In the genomic region with DNA sequence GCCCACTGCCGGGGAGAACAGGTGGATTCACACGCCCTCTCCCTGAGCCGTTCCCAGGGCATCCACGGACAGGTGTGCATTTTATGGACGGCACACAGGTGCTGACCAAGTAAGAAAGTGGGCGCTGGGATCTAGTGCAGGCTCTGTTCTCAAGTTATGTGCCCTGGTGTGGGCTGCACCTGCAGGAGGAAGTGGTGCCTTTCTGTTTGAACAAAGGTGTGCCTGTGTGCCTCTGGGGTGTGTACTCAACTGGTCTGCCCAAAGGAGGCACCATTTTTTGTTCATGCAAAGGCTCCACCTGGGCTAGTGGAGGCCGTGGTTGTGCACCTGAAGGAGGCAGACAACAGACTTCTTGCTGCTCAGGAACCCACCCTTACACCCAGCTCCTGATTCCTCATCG, we compare ENCODE assay signal across 21 cellular contexts.
DNase-seq lines count a peak whose midpoint lies in the region; ATAC-seq, FAIRE-seq and TF ChIP-seq lines count a peak whose summit lies in the region.
"Had no signal": no experiment of that assay in that cellular context is flagged by ENCODE, and none has a peak within 500 bp of the region (broad histone marks: within the 10 kb centered on the region; RNA-seq: fewer than 3 reads in every experiment).

No MANE protein-coding gene starts in this region.

- no peaks in the 10 kb centered on the region for H3K27me3 Mint-ChIP-seq in MCF 10A (ENCODE audit: insufficient read depth, unreplicated experiment)

- ATAC-seq in mucosa of descending colon (peak; percentile 86), HG03342 (IDR thresholded peaks at IDR 0.05; ENCODE audit: unreplicated experiment) (no peak)
- ATAC-seq: GM12878 had no signal

- H3K36me3 Mint-ChIP-seq in MCF 10A (ENCODE audit: insufficient read depth, unreplicated experiment) = peaks cover 6% of the 10 kb centered on the region
- H3K36me3 Mint-ChIP-seq: CD4-positive, CD25-positive, alpha-beta regulatory T cell had no signal

- TF ChIP-seq POLR2A in H1 (IDR thresholded peaks at IDR 0.05; ENCODE audit: control extremely low read depth in 1 of 2, low read depth in 2 of 2, low read length in 2 of 2) (no peak), transverse colon (IDR thresholded peaks at IDR 0.05) (no peak)

- H3K27ac Mint-ChIP-seq in MCF 10A (ENCODE audit: low read depth, unreplicated experiment) = no peak overlapping the region
- H3K27ac Mint-ChIP-seq: CD4-positive, CD25-positive, alpha-beta regulatory T cell had no signal

- H3K4ac ChIP-seq in H1 (replicated peaks; ENCODE audit: insufficient read length, low read depth, low read length) = no peak overlapping the region

- WGBS in mammary epithelial cell (ENCODE audit: low coverage, missing lambda C conversion rate) = 96% methylated on average over 7 of the region's 8 CpGs
- 90% methylated on average over 8 of the region's 8 CpGs; no CpG with 5 or more reads in 1 of the 2 experiments for WGBS in H1 (ENCODE audit: extremely low coverage in 1 of 2, insufficient coverage in 1 of 2, insufficient read length in 1 of 2, insufficient replicate concordance in 2 of 2, low coverage in 1 of 2, low lambda C conversion rate in 2 of 2, missing lambda C conversion rate in 1 of 2), 2 experiments
- 69% methylated on average over 8 of the region's 8 CpGs; no CpG with 5 or more reads in 1 of the 2 donors for WGBS in transverse colon (ENCODE audit: low coverage in 1 of 2), 2 donors

- H3K9me3 Mint-ChIP-seq in MCF 10A (ENCODE audit: unreplicated experiment) = no peaks in the 10 kb centered on the region

- H3K4me3 Mint-ChIP-seq in MCF 10A (ENCODE audit: unreplicated experiment) = no peak overlapping the region
- H3K4me3 Mint-ChIP-seq: CD4-positive, CD25-positive, alpha-beta regulatory T cell had no signal

- H3K36me3 ChIP-seq in mammary epithelial cell (ENCODE audit: insufficient read depth, low read length) (no peaks in the 10 kb centered on the region), H1 (ENCODE audit: control insufficient read depth in 2 of 4, insufficient read depth in 4 of 4, low read length in 3 of 4) (no peaks in the 10 kb centered on the region), mucosa of descending colon (ENCODE audit: low read depth) (no peaks in the 10 kb centered on the region), transverse colon (no peaks in the 10 kb centered on the region)
- H3K36me3 ChIP-seq: BE2C had no signal

- BruUV-seq in mammary epithelial cell (replicated peaks; lab: Mats Ljungman, UMichigan) (no TSS peak), MCF 10A (replicated peaks; lab: Mats Ljungman, UMichigan) (no TSS peak)

- DNase-seq in mammary epithelial cell (no peak), MCF 10A (ENCODE audit: unreplicated experiment) (no peak), H1 (ENCODE audit: low read depth in 1 of 2, low spot score in 2 of 2) (no peak), mucosa of descending colon (peak in 2 of 3 donors; percentile 49 to 61), transverse colon (peak; percentile 38), NOMO-1 (lab: John Stamatoyannopoulos, UW; ENCODE audit: unreplicated experiment in 2 of 2) (no peak), NCI-H774 (lab: John Stamatoyannopoulos, UW) (no peak)
- DNase-seq: BE2C; Caco-2; CD4-positive, CD25-positive, alpha-beta regulatory T cell; EL; GOT3; KBM-7; NCI-H187 treated with DMSO at 0.1 percent for 48 hours; NCI-H510A treated with DMSO at 0.1 percent for 48 hours; NK-92 treated with Interleukin-12 subunit alpha and Interleukin-12 subunit beta, amount 100 ng/mL, for 24 hours; OCI-M1; SHP77 treated with DMSO at 0.1 percent for 48 hours; SK-N-SH had no signal

- no peak overlapping the region for H2BK20ac ChIP-seq in H1 (ENCODE audit: low read length)

- no peak for FAIRE-seq in H1 (lab: Jason Lieb, UNC)
- FAIRE-seq: GM12878 had no signal

- no peak for TF ChIP-seq RAD21 in H1 (IDR thresholded peaks at IDR 0.05 in 1 of 2, conservative IDR thresholded peaks at IDR 0.05 in 1 of 2; ENCODE audit: low read depth in 2 of 2, low read length in 2 of 2)

- no peaks in the 10 kb centered on the region for H3K27me3 ChIP-seq in mammary epithelial cell (ENCODE audit: insufficient read depth, low read length)
- H3K27me3 ChIP-seq in H1 (replicated peaks in 1 of 4; ENCODE audit: control insufficient read depth in 3 of 4, extremely low read depth in 1 of 4, insufficient read depth in 3 of 4, low read length in 3 of 4) = no peaks in the 10 kb centered on the region; a peak in 2 of 7 replicates
- no peaks in the 10 kb centered on the region for H3K27me3 ChIP-seq in transverse colon
- H3K27me3 ChIP-seq: BE2C had no signal

- no peaks in the 10 kb centered on the region for H3K23me2 ChIP-seq in H1 (ENCODE audit: low read depth, low read length)

- H3K79me2 ChIP-seq in mammary epithelial cell (ENCODE audit: insufficient read depth, low read length) (no peaks in the 10 kb centered on the region), H1 (ENCODE audit: control insufficient read depth in 1 of 2, insufficient read depth in 2 of 2, low read length in 2 of 2) (no peaks in the 10 kb centered on the region)

- H3K79me1 ChIP-seq in H1 (ENCODE audit: low read depth, low read length) = no peaks in the 10 kb centered on the region

- H3K9me3 ChIP-seq in mammary epithelial cell (replicated peaks; ENCODE audit: insufficient read depth, low read length) (no peaks in the 10 kb centered on the region), H1 (ENCODE audit: insufficient read depth in 2 of 2, low read depth in 1 of 2, low read length in 1 of 2) (no peaks in the 10 kb centered on the region), mucosa of descending colon (no peaks in the 10 kb centered on the region), transverse colon (no peaks in the 10 kb centered on the region)
- H3K9me3 ChIP-seq: BE2C, Caco-2, SK-N-SH had no signal

- TF ChIP-seq EP300 in H1 (IDR thresholded peaks at IDR 0.05; ENCODE audit: borderline replicate concordance in 1 of 2, low read depth in 2 of 2, low read length in 2 of 2) = no peak
- TF ChIP-seq EP300 in transverse colon (IDR thresholded peaks at IDR 0.05; ENCODE audit: low read depth) = no peak

- H4K91ac ChIP-seq in H1 (replicated peaks; ENCODE audit: insufficient read length, low read length) = no peak overlapping the region

- CTCF ChIA-PET in mammary epithelial cell (lab: Charles Lee; ENCODE audit: low non-redundant PET) (no interaction called here), MCF 10A (lab: Yijun Ruan, JAX) (interaction anchor here (1.7 kb wide), 1 partner anchor 30 kb away, joined by 7 read pairs; no protein-coding TSS in a partner anchor), H1 (lab: Charles Lee; ENCODE audit: partially characterized antibody) (interaction anchor here (0.7 kb wide), 1 partner anchor 10 kb away, joined by 3 read pairs; no protein-coding TSS in a partner anchor)

- H2BK15ac ChIP-seq in H1 (ENCODE audit: low read length) = no peak overlapping the region

- in situ Hi-C loops in mammary epithelial cell (cut with MboI; ENCODE audit: low sequenced_read_pairs in 2 of 2) = no loop called here
- in situ Hi-C loops in transverse colon (cut with MboI; ENCODE audit: low pct_ligation_motif_present in 1 of 4, low pct_unique_long_range_greater_than_20kb in 1 of 4, low sequenced_read_pairs in 3 of 4) = no loop called here

- no peak overlapping the region for H2BK5ac ChIP-seq in H1 (ENCODE audit: low read depth, low read length)

- no peak overlapping the region for H3K14ac ChIP-seq in H1 (ENCODE audit: insufficient read length)

- H4K5ac ChIP-seq in H1 (ENCODE audit: insufficient read length, low read depth, low read length) = no peak overlapping the region

- H2AK5ac ChIP-seq in H1 (ENCODE audit: low read depth, low read length) = no peak overlapping the region

- intact Hi-C loops in mammary epithelial cell (cut with micrococcal nuclease) (no loop called here), MCF 10A (cut with micrococcal nuclease) (no loop called here), mucosa of descending colon (cut with DNase I, micrococcal nuclease) (no loop called here), transverse colon (cut with DNase I; ENCODE audit: low total_unique reads) (no loop called here)

- H3K27ac ChIP-seq in mammary epithelial cell (ENCODE audit: insufficient read depth, low read depth, low read length) (peak overlapping the region; percentile 49), H1 (ENCODE audit: low read depth, low read length) (no peak overlapping the region), transverse colon (peak overlapping the region in 1 of 4 donors; percentile 32)

- peaks cover 34% of the 10 kb centered on the region for H3K4me1 Mint-ChIP-seq in MCF 10A (ENCODE audit: insufficient read depth, unreplicated experiment)
- H3K4me1 Mint-ChIP-seq: CD4-positive, CD25-positive, alpha-beta regulatory T cell had no signal

- H3K4me2 ChIP-seq in mammary epithelial cell (ENCODE audit: insufficient read depth, low read depth, low read length) (no peak overlapping the region), H1 (ENCODE audit: insufficient read depth in 1 of 2, low read depth in 2 of 2, low read length in 2 of 2) (no peak overlapping the region)
- H3K4me2 ChIP-seq: SK-N-SH had no signal

- H4K20me1 ChIP-seq in mammary epithelial cell (ENCODE audit: insufficient read depth, low read length) (no peaks in the 10 kb centered on the region), H1 (replicated peaks in 1 of 2; ENCODE audit: control insufficient read depth in 1 of 2, insufficient read depth in 2 of 2, low read length in 2 of 2) (no peaks in the 10 kb centered on the region)

- no peak overlapping the region for H2BK120ac ChIP-seq in H1 (replicated peaks; ENCODE audit: low read depth, low read length)

- H3K23ac ChIP-seq in H1 (ENCODE audit: insufficient read length) = no peak overlapping the region

- no peak for TF ChIP-seq CTCF in mammary epithelial cell (conservative IDR thresholded peaks at IDR 0.05 in 1 of 2, IDR thresholded peaks at IDR 0.05 in 1 of 2; ENCODE audit: extremely low read depth in 1 of 2, insufficient read depth in 1 of 2, low read depth in 1 of 2, low read length in 2 of 2)
- TF ChIP-seq CTCF in MCF 10A (IDR thresholded peaks at IDR 0.05; ENCODE audit: unreplicated experiment) = no peak
- no peak for TF ChIP-seq CTCF in H1 (IDR thresholded peaks at IDR 0.05; ENCODE audit: control extremely low read depth in 1 of 3, insufficient read depth in 1 of 3, low read depth in 1 of 3, low read length in 3 of 3)
- TF ChIP-seq CTCF in mucosa of descending colon (IDR thresholded peaks at IDR 0.05) = no peak
- TF ChIP-seq CTCF in transverse colon (IDR thresholded peaks at IDR 0.05) = no peak

- H3K18ac ChIP-seq in H1 (ENCODE audit: extremely low read depth, low read length) = no peak overlapping the region

- dilution Hi-C loops in mammary epithelial cell (cut with HindIII; ENCODE audit: low sequenced_read_pairs) = loop anchor here (5.0 kb wide), 1 partner anchor 72 kb away; no protein-coding TSS in a partner anchor

- H3K56ac ChIP-seq in H1 (replicated peaks; ENCODE audit: insufficient read length, low read depth, low read length) = no peak overlapping the region

- H3K4me3 ChIP-seq in mammary epithelial cell (replicated peaks in 1 of 3; ENCODE audit: insufficient read depth in 1 of 3, low read depth in 2 of 3, low read length in 3 of 3) = no peak overlapping the region
- no peak overlapping the region for H3K4me3 ChIP-seq in H1 (ENCODE audit: extremely low read depth in 1 of 4, insufficient read depth in 2 of 4, low read depth in 3 of 4, low read length in 4 of 4)
- H3K4me3 ChIP-seq in mucosa of descending colon = no peak overlapping the region
- H3K4me3 ChIP-seq in transverse colon = no peak overlapping the region
- H3K4me3 ChIP-seq: GM12878 had no signal

- H3K4me1 ChIP-seq in mammary epithelial cell (ENCODE audit: insufficient read depth, low read length) (peaks cover 38% of the 10 kb centered on the region), H1 (replicated peaks in 1 of 4; ENCODE audit: control insufficient read depth in 3 of 4, insufficient read depth in 4 of 4, low read length in 3 of 4) (peaks cover 0 to 4% (median 2%) of the 10 kb centered on the region in 4 experiments; a peak in 2 of 7 replicates), mucosa of descending colon (ENCODE audit: low read depth) (peaks cover 15% of the 10 kb centered on the region), transverse colon (peaks cover 0 to 17% (median 11%) of the 10 kb centered on the region in 4 donors)

- H3K9ac ChIP-seq in mammary epithelial cell (ENCODE audit: insufficient read depth, low read length) (no peak overlapping the region), H1 (replicated peaks in 1 of 4; ENCODE audit: extremely low read depth in 1 of 4, low read depth in 3 of 4, low read length in 3 of 4) (no peak overlapping the region)
- H3K9ac ChIP-seq: SK-N-SH had no signal

- H4K8ac ChIP-seq in H1 (ENCODE audit: extremely low read depth, insufficient read depth, low read length) = peak overlapping the region; percentile 89

- H2AFZ ChIP-seq in mammary epithelial cell (ENCODE audit: low read depth, low read length) = no peak overlapping the region
- no peak overlapping the region for H2AFZ ChIP-seq in H1 (ENCODE audit: low read length)

- POLR2A ChIA-PET in MCF 10A (lab: Yijun Ruan, JAX) = interaction anchor here (0.6 to 8.3 kb wide), 2 partner anchors 27 to 90 kb away, joined by 3 to 123 read pairs; a partner anchor contains a TSS
- POLR2A ChIA-PET in H1 (lab: Charles Lee; ENCODE audit: partially characterized antibody) = no interaction called here

- H2BK12ac ChIP-seq in H1 (ENCODE audit: low read depth, low read length) = no peak overlapping the region

Comparison
In these comparisons a context has a peak if more than half of its experiments do, and no peak if none do; other contexts are left out.
1. DNase-seq: peak in mucosa of descending colon (2 of 3) and transverse colon (single experiment); none in mammary epithelial cell (single experiment), MCF 10A (single experiment), H1 (0 of 2), NOMO-1 (0 of 2) and NCI-H774 (single experiment).